Comparison of ENCODE assay signal across 8 cellular contexts in genomic region chr2:197215988-197216979, GRCh38.
A peak's percentile ranks its signal among the peaks of the same experiment; 100 is the strongest.
DNase-seq lines count a peak whose midpoint lies in the region; ATAC-seq and TF ChIP-seq lines count a peak whose summit lies in the region.

No MANE protein-coding gene starts in this region.

- H3K9me2 ChIP-seq in PC-3 (replicated peaks; ENCODE audit: low read length) = no peaks in the 10 kb centered on the region

- H3K9me3 Mint-ChIP-seq in activated naive CD4-positive, alpha-beta T cell treated with anti-CD3 and anti-CD28 coated beads, Interleukin-2, amount 50 U/mL, for 24 hours = no peaks in the 10 kb centered on the region

- no peak overlapping the region for H3K27ac ChIP-seq in PC-3 (ENCODE audit: low read length)
- peak overlapping the region in 7 of 12 donors; percentile 14 to 90 (median 41) for H3K27ac ChIP-seq in heart left ventricle
- H3K27ac ChIP-seq in WERI-Rb-1 = no peak overlapping the region

- no peaks in the 10 kb centered on the region for H3K36me3 ChIP-seq in PC-3 (ENCODE audit: low read depth, low read length)
- no peaks in the 10 kb centered on the region for H3K36me3 ChIP-seq in heart left ventricle
- no peaks in the 10 kb centered on the region for H3K36me3 ChIP-seq in WERI-Rb-1

- H3F3A ChIP-seq in PC-3 (ENCODE audit: low read length, unreplicated experiment) = no peaks in the 10 kb centered on the region

- H3K4me2 ChIP-seq in PC-3 (ENCODE audit: low read length) = no peak overlapping the region

- POLR2A ChIA-PET in PC-3 (lab: Charles Lee; ENCODE audit: unreplicated experiment) = no interaction called here

- H3K9me3 ChIP-seq in PC-3 (ENCODE audit: low read length) (no peaks in the 10 kb centered on the region), heart left ventricle (no peaks in the 10 kb centered on the region), WERI-Rb-1 (ENCODE audit: severe bottlenecking) (no peaks in the 10 kb centered on the region)

- ATAC-seq in HG02970 (IDR thresholded peaks at IDR 0.05; ENCODE audit: low FRiP score, unreplicated experiment) (peak; percentile 55), PC-3 (peak; percentile 55; the same call in 1 of the 2 replicates), heart left ventricle (peak in 3 of 4 donors; percentile 57 to 65 (median 64))

- H3K27ac Mint-ChIP-seq in activated naive CD4-positive, alpha-beta T cell treated with anti-CD3 and anti-CD28 coated beads, Interleukin-2, amount 50 U/mL, for 24 hours = peak overlapping the region; percentile 99

- intact Hi-C loops in PC-3 (cut with micrococcal nuclease) = no loop called here
- intact Hi-C loops in heart left ventricle (cut with DNase I) = no loop called here

- H3K4me1 ChIP-seq in PC-3 (ENCODE audit: insufficient read depth, low read length) (peaks cover 9% of the 10 kb centered on the region), heart left ventricle (peaks cover 0 to 88% (median 13%) of the 10 kb centered on the region in 12 donors)

- in situ Hi-C loops in ACHN (cut with HindIII; ENCODE audit: low pct_ligation_motif_present, low pct_unique_long_range_greater_than_20kb, low sequenced_read_pairs) = no loop called here

- no peak overlapping the region for H3K9ac ChIP-seq in PC-3 (ENCODE audit: low read length)

- no peak for DNase-seq in activated naive CD4-positive, alpha-beta T cell treated with anti-CD3 and anti-CD28 coated beads, Interleukin-2, amount 50 U/mL, for 16 hours
- DNase-seq in PC-3 (peak; percentile 45), heart left ventricle (no peak), cerebellar nuclear complex (lab: John Stamatoyannopoulos, UW) (no peak), WERI-Rb-1 (no peak), ACHN (no peak)

- H3K27me3 ChIP-seq in PC-3 (ENCODE audit: low read length) (no peaks in the 10 kb centered on the region), heart left ventricle (no peaks in the 10 kb centered on the region), WERI-Rb-1 (ENCODE audit: insufficient read depth, low read depth, severe bottlenecking) (no peaks in the 10 kb centered on the region)

- H3K4me3 Mint-ChIP-seq in activated naive CD4-positive, alpha-beta T cell treated with anti-CD3 and anti-CD28 coated beads, Interleukin-2, amount 50 U/mL, for 24 hours = peak overlapping the region; percentile 79

- TF ChIP-seq CTCF in PC-3 (conservative IDR thresholded peaks at IDR 0.05; ENCODE audit: low read depth, low read length) (no peak), heart left ventricle (IDR thresholded peaks at IDR 0.05) (no peak), WERI-Rb-1 (IDR thresholded peaks at IDR 0.05; ENCODE audit: low read depth, low read length) (no peak)

- TF ChIP-seq POLR2A in heart left ventricle (IDR thresholded peaks at IDR 0.05) = no peak

- H3K4me3 ChIP-seq in PC-3 (ENCODE audit: low read length) (no peak overlapping the region), heart left ventricle (peak overlapping the region in 1 of 12 donors; percentile 28), WERI-Rb-1 (ENCODE audit: low read depth, low read length) (no peak overlapping the region)

- no peaks in the 10 kb centered on the region for H3K79me2 ChIP-seq in PC-3 (ENCODE audit: low read length)

- no peaks in the 10 kb centered on the region for H4K20me1 ChIP-seq in PC-3 (ENCODE audit: low read length)

- CTCF ChIA-PET in PC-3 (lab: Charles Lee) = no interaction called here

- H3K4me1 Mint-ChIP-seq in activated naive CD4-positive, alpha-beta T cell treated with anti-CD3 and anti-CD28 coated beads, Interleukin-2, amount 50 U/mL, for 24 hours = peaks cover 90% of the 10 kb centered on the region

- no TSS peak for BruUV-seq in PC-3 (replicated peaks; lab: Mats Ljungman, UMichigan)

- H3K27me3 Mint-ChIP-seq in activated naive CD4-positive, alpha-beta T cell treated with anti-CD3 and anti-CD28 coated beads, Interleukin-2, amount 50 U/mL, for 24 hours = no peaks in the 10 kb centered on the region

- H3K36me3 Mint-ChIP-seq in activated naive CD4-positive, alpha-beta T cell treated with anti-CD3 and anti-CD28 coated beads, Interleukin-2, amount 50 U/mL, for 24 hours = peaks cover 3% of the 10 kb centered on the region

- 45 to 56% (median 52%) methylated on average over 7 of the region's 7 CpGs for WGBS in heart left ventricle, 4 donors

- no peak overlapping the region for H2AFZ ChIP-seq in PC-3 (ENCODE audit: low read length)

Comparison
In these comparisons a context has a peak if more than half of its experiments do, and no peak if none do; other contexts are left out.
1. H3K27ac ChIP-seq: peak in heart left ventricle (7 of 12); none in PC-3 (single experiment) and WERI-Rb-1 (single experiment).
2. Peak in every context shown above with its lines, with median percentiles within 50 percentile points of each other: ATAC-seq.